In genomic region chr1:121459235-121459634, GRCh38 we compare ENCODE assay signal across 15 cellular contexts.
"Had no signal": no experiment of that assay in that cellular context is flagged by ENCODE, and none has a peak within 500 bp of the region (broad histone marks: within the 10 kb centered on the region; RNA-seq: fewer than 3 reads in every experiment).

No MANE protein-coding gene starts in this region.

- H3K9me3 ChIP-seq: heart left ventricle, neutrophil, suprapubic skin, thyroid gland had no signal

- H3K4me1 ChIP-seq: suprapubic skin, thyroid gland had no signal

- H3K4me3 ChIP-seq: coronary artery, suprapubic skin, thyroid gland had no signal

- ATAC-seq: heart left ventricle, left lobe of liver, sciatic nerve had no signal

- H3K27ac Mint-ChIP-seq: type B pancreatic cell had no signal

- H3K27ac ChIP-seq: coronary artery, neutrophil, suprapubic skin, thyroid gland had no signal

- FAIRE-seq: urothelium cell line had no signal

- H3K27me3 ChIP-seq: heart left ventricle, neutrophil, suprapubic skin, thyroid gland had no signal

- H3K36me3 ChIP-seq: heart left ventricle, neutrophil, suprapubic skin, thyroid gland had no signal

- H3K36me3 Mint-ChIP-seq: naive thymus-derived CD8-positive, alpha-beta T cell; type B pancreatic cell had no signal

- H3K9me3 Mint-ChIP-seq: naive thymus-derived CD8-positive, alpha-beta T cell; type B pancreatic cell had no signal

- H3K27me3 Mint-ChIP-seq: naive thymus-derived CD8-positive, alpha-beta T cell had no signal

- DNase-seq: effector CD4-positive, alpha-beta T cell; foreskin melanocyte; heart left ventricle; hypothalamus; mammary epithelial cell; posterior cingulate gyrus; thyroid gland had no signal

- H3K4me3 Mint-ChIP-seq: type B pancreatic cell had no signal
